ENCODE assay signal across 1 cellular context in the genomic region with DNA sequence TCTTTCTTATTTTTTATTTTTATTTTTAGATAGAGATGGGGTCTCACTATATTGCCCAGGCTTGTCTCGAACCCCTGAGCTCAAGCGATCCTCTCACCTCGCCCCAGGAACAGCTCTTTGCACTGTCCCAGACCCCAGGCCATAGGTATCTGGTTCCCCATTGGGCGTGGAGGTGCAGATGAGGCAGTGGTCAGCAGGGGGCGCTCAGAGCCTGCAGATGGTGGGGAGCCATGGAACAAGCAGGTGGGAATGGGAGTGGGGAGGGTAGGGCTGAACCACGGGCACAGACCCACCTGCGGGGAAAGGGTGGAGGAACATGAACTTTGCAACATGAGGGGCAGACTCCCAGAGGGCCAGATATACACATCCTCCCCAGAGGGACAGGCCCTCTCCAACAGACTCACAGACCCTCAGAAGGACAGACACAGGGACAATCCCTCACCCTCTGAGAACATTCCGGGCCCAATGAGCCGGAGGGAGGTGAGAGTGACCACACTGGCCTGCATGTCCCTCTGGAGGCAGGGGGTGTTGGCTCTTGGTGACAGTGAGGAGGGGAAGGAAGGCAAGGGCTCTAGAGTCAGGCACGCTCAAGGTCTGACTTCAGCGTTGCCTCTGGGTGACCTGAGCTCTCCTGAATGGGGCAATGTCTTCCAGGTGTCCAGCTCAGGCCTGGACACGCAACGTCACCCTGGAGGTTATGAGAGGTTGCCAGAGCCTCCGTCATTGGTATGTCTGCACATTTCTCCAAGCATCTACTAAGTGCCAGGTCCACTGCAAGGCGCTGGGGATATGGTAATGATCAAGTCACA.
TF ChIP-seq lines count a peak whose summit lies in the region.

No MANE protein-coding gene starts in this region.

TF ChIP-seq in K562, 482 proteins besides CTCF, POLR2A, EP300 and RAD21 (continued from another document):
- TF ChIP-seq CBFB (CRISPR knock-in tag; IDR thresholded peaks at IDR 0.05) (no peak), RCOR1 (IDR thresholded peaks at IDR 0.05; ENCODE audit: borderline replicate concordance in 1 of 2, low read depth in 2 of 2, low read length in 2 of 2) (0 out of 4 replicates have a peak, but pooled peaks of 1 of the 2 experiments have one; percentile 11), SOX6 (IDR thresholded peaks at IDR 0.05) (no peak), HNRNPK (IDR thresholded peaks at IDR 0.05; ENCODE audit: low read depth, low read length, poor library complexity, severe bottlenecking) (no peak), ESRRA (IDR thresholded peaks at IDR 0.05; ENCODE audit: borderline replicate concordance, low read depth) (0 out of 2 replicates have a peak, but pooled peaks have one; percentile 18), CREM (IDR thresholded peaks at IDR 0.05; ENCODE audit: low read depth) (0 out of 2 replicates have a peak, but pooled peaks have one; percentile 7), TEAD1 (CRISPR knock-in tag; IDR thresholded peaks at IDR 0.05) (no peak), HLTF (IDR thresholded peaks at IDR 0.05) (no peak), GABPB2 (CRISPR knock-in tag; conservative IDR thresholded peaks at IDR 0.05) (no peak)
- TF ChIP-seq, protein P1, sequence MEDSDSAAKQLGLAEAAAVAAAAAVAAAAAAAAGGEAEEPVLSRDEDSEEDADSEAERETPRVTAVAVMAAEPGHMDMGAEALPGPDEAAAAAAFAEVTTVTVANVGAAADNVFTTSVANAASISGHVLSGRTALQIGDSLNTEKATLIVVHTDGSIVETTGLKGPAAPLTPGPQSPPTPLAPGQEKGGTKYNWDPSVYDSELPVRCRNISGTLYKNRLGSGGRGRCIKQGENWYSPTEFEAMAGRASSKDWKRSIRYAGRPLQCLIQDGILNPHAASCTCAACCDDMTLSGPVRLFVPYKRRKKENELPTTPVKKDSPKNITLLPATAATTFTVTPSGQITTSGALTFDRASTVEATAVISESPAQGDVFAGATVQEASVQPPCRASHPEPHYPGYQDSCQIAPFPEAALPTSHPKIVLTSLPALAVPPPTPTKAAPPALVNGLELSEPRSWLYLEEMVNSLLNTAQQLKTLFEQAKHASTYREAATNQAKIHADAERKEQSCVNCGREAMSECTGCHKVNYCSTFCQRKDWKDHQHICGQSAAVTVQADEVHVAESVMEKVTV (CRISPR knock-in tag; IDR thresholded peaks at IDR 0.05) = peak; percentile 68
